In genomic region chr6:129390900-129391299, GRCh38 we compare ENCODE assay signal across 16 cellular contexts.
DNase-seq lines count a peak whose midpoint lies in the region; ATAC-seq, FAIRE-seq and TF ChIP-seq lines count a peak whose summit lies in the region.
"Had no signal": no experiment of that assay in that cellular context is flagged by ENCODE, and none has a peak within 500 bp of the region (broad histone marks: within the 10 kb centered on the region; RNA-seq: fewer than 3 reads in every experiment).

No MANE protein-coding gene starts in this region.

- no peak for TF ChIP-seq EP300 in GM12878 (IDR thresholded peaks at IDR 0.05; ENCODE audit: borderline replicate concordance in 1 of 2, control insufficient read depth in 1 of 2, low read depth in 2 of 2, low read length in 2 of 2)

- FAIRE-seq in GM12878 (lab: Jason Lieb, UNC): peak; percentile 23
- FAIRE-seq: H54 had no signal

- BruUV-seq in GM12878 (replicated peaks; lab: Mats Ljungman, UMichigan): no TSS peak

- no peak overlapping the region for H3K4ac ChIP-seq in trophoblast cell (ENCODE audit: low read depth, low read length)

- H3K4me3 ChIP-seq in heart left ventricle (no peak overlapping the region), GM12878 (no peak overlapping the region), trophoblast cell (ENCODE audit: low read depth, low read length) (no peak overlapping the region)
- H3K4me3 ChIP-seq: GM23248 had no signal

- no peak overlapping the region for H2BK5ac ChIP-seq in trophoblast cell (ENCODE audit: low read depth, low read length, poor library complexity)

- no peak overlapping the region for H2BK120ac ChIP-seq in trophoblast cell (ENCODE audit: insufficient read depth, low read length, poor library complexity)

- no peaks in the 10 kb centered on the region for H3K9me3 ChIP-seq in heart left ventricle
- H3K9me3 ChIP-seq in GM12878 (replicated peaks; ENCODE audit: control insufficient read depth, insufficient read depth, low read length): no peaks in the 10 kb centered on the region
- no peaks in the 10 kb centered on the region for H3K9me3 ChIP-seq in trophoblast cell (ENCODE audit: insufficient read depth, low read depth, low read length)
- H3K9me3 ChIP-seq: Caco-2 had no signal

- no peaks in the 10 kb centered on the region for H4K20me1 ChIP-seq in GM12878 (ENCODE audit: control insufficient read depth, insufficient read depth)

- in situ Hi-C loops in GM12878 (cut with MboI): no loop called here

- H2AFZ ChIP-seq in GM12878 (ENCODE audit: control insufficient read depth, low read depth, low read length): no peak overlapping the region
- no peak overlapping the region for H2AFZ ChIP-seq in trophoblast cell (ENCODE audit: insufficient read depth, low read length, poor library complexity)
- H2AFZ ChIP-seq: GM23248 had no signal

- H2BK12ac ChIP-seq in trophoblast cell (ENCODE audit: low read length): no peak overlapping the region

- intact Hi-C loops in heart left ventricle (cut with DNase I) (no loop called here), Right ventricle myocardium inferior (cut with DNase I) (no loop called here), GM12878 (cut with micrococcal nuclease; ENCODE audit: unreplicated experiment) (no loop called here)

- CTCF ChIA-PET in GM12878 (lab: Yijun Ruan, JAX): no interaction called here

- no peak overlapping the region for H4K91ac ChIP-seq in trophoblast cell (ENCODE audit: low read depth, low read length)

- no peak overlapping the region for H4K12ac ChIP-seq in trophoblast cell (ENCODE audit: low read depth, low read length)

- no peak overlapping the region for H3K23ac ChIP-seq in trophoblast cell (ENCODE audit: low read length)

- peak overlapping the region in 3 of 12 donors; percentile 15 to 16 (median 15) for H3K27ac ChIP-seq in heart left ventricle
- H3K27ac ChIP-seq in GM12878 (ENCODE audit: control insufficient read depth, insufficient read depth): no peak overlapping the region
- H3K27ac ChIP-seq in trophoblast cell (ENCODE audit: low read depth, low read length): no peak overlapping the region
- H3K27ac ChIP-seq: 22Rv1, GM23248 had no signal

- TF ChIP-seq CTCF in heart left ventricle (IDR thresholded peaks at IDR 0.05): no peak
- no peak for TF ChIP-seq CTCF in GM12878 (IDR thresholded peaks at IDR 0.05 in 2 of 3, conservative IDR thresholded peaks at IDR 0.05 in 1 of 3; ENCODE audit: control insufficient read depth in 2 of 3, extremely low read depth in 1 of 3, insufficient read depth in 1 of 3, low read depth in 3 of 3, low read length in 3 of 3)

- H3K79me1 ChIP-seq in trophoblast cell (ENCODE audit: low read length): no peaks in the 10 kb centered on the region

- H2AK5ac ChIP-seq in trophoblast cell (ENCODE audit: low read length): no peak overlapping the region

- H3K79me2 ChIP-seq in GM12878 (ENCODE audit: control insufficient read depth, insufficient read depth, low read length) (no peaks in the 10 kb centered on the region), trophoblast cell (ENCODE audit: control insufficient read depth, insufficient read depth, low read length, poor library complexity) (no peaks in the 10 kb centered on the region)

- no peak for TF ChIP-seq POLR2A in heart left ventricle (IDR thresholded peaks at IDR 0.05)
- TF ChIP-seq POLR2A in GM12878 (IDR thresholded peaks at IDR 0.05; ENCODE audit: low read depth, low read length): no peak

- RAD21 ChIA-PET in GM12878 (lab: Charles Lee; ENCODE audit: unreplicated experiment): no interaction called here

- H3K14ac ChIP-seq in trophoblast cell (ENCODE audit: low read length): no peak overlapping the region

- H3K27me3 ChIP-seq in heart left ventricle (no peaks in the 10 kb centered on the region), GM12878 (replicated peaks in 1 of 2; ENCODE audit: control insufficient read depth in 2 of 2, insufficient read depth in 2 of 2, low read length in 1 of 2) (peaks cover 0 to 2% of the 10 kb centered on the region in 2 experiments; a peak in 1 of 4 replicates), trophoblast cell (ENCODE audit: insufficient read depth, low read length) (no peaks in the 10 kb centered on the region)

- POLR2A ChIA-PET in GM12878 (lab: Charles Lee): no interaction called here

- no peak overlapping the region for H3K9ac ChIP-seq in GM12878 (ENCODE audit: control insufficient read depth, insufficient read depth, low read length)
- no peak overlapping the region for H3K9ac ChIP-seq in trophoblast cell (ENCODE audit: low read length)
- H3K9ac ChIP-seq: GM23248 had no signal

- peak; percentile 28 for DNase-seq in NCI-H2107 treated with DMSO at 0.1 percent for 48 hours (lab: John Stamatoyannopoulos, UW; ENCODE audit: unreplicated experiment)
- no peak for DNase-seq in NCI-H2107 (lab: John Stamatoyannopoulos, UW)
- no peak for DNase-seq in heart left ventricle
- DNase-seq in Right ventricle myocardium inferior (ENCODE audit: missing footprints): no peak
- DNase-seq in GM12878 (ENCODE audit: low read depth, low spot score): no peak
- DNase-seq in trophoblast cell: peak; percentile 10 to 72
- DNase-seq in hepatic stellate cell (ENCODE audit: low spot score): no peak
- DNase-seq in NCI-H526 treated with DMSO at 0.1 percent for 48 hours (lab: John Stamatoyannopoulos, UW): no peak
- DNase-seq: Caco-2; CD8-positive, alpha-beta memory T cell; DMS53; GF-D8; GM23248 had no signal

- H3K18ac ChIP-seq in trophoblast cell (ENCODE audit: low read length): no peak overlapping the region

- TF ChIP-seq RAD21 in GM12878 (IDR thresholded peaks at IDR 0.05; ENCODE audit: insufficient read depth, low read depth, low read length): no peak

- H3K4me2 ChIP-seq in GM12878 (ENCODE audit: control insufficient read depth, insufficient read depth) (no peak overlapping the region), trophoblast cell (ENCODE audit: low read length) (no peak overlapping the region)

- H3K4me1 ChIP-seq in heart left ventricle (peaks cover 0 to 24% (median 3%) of the 10 kb centered on the region in 12 donors), GM12878 (ENCODE audit: control insufficient read depth, insufficient read depth, low read length) (no peaks in the 10 kb centered on the region), trophoblast cell (ENCODE audit: control insufficient read depth in 1 of 2, insufficient read depth in 2 of 2, low read length in 2 of 2) (no peaks in the 10 kb centered on the region)
- H3K4me1 ChIP-seq: Caco-2 had no signal

- no peak overlapping the region for H4K8ac ChIP-seq in trophoblast cell (ENCODE audit: low read depth, low read length)

- WGBS in heart left ventricle, 4 donors: 27 to 42% (median 35%) methylated on average over 2 of the region's 2 CpGs
- 33% methylated on average over 2 of the region's 2 CpGs for WGBS in GM12878 (ENCODE audit: insufficient coverage, insufficient replicate concordance, low lambda C conversion rate, missing lambda C conversion rate)
- WGBS in trophoblast cell (ENCODE audit: extremely low coverage, insufficient coverage, insufficient read length): no CpG with 5 or more reads among the region's 2 CpGs

- SMC1A ChIA-PET in GM12878 (lab: Charles Lee; ENCODE audit: uncharacterized antibody, unreplicated experiment): no interaction called here

- H3K36me3 ChIP-seq in heart left ventricle: peaks cover 0 to 100% (median 60%) of the 10 kb centered on the region in 9 donors
- no peaks in the 10 kb centered on the region for H3K36me3 ChIP-seq in GM12878 (ENCODE audit: control insufficient read depth in 2 of 2, insufficient read depth in 2 of 2, low read length in 1 of 2)
- H3K36me3 ChIP-seq in trophoblast cell (ENCODE audit: control insufficient read depth in 1 of 2, insufficient read depth in 2 of 2, low read length in 2 of 2): no peaks in the 10 kb centered on the region

- peak in 3 of 4 donors; percentile 32 to 60 (median 47) for ATAC-seq in heart left ventricle
- ATAC-seq in Right ventricle myocardium inferior: no peak
- no peak for ATAC-seq in GM12878
- ATAC-seq: HCT116 had no signal

TF ChIP-seq in GM12878, 131 proteins besides CTCF, POLR2A, EP300 and RAD21:
- TF ChIP-seq HCFC1 (IDR thresholded peaks at IDR 0.05; ENCODE audit: low read length) (no peak), TBL1XR1 (IDR thresholded peaks at IDR 0.05; ENCODE audit: low read depth, low read length) (no peak), RELB (IDR thresholded peaks at IDR 0.05; ENCODE audit: low read depth) (no peak), NR2C1 (IDR thresholded peaks at IDR 0.05) (no peak), SIX5 (IDR thresholded peaks at IDR 0.05; ENCODE audit: low read depth, low read length, severe bottlenecking) (no peak), E4F1 (IDR thresholded peaks at IDR 0.05; ENCODE audit: borderline replicate concordance, partially characterized antibody) (no peak), WRNIP1 (IDR thresholded peaks at IDR 0.05; ENCODE audit: borderline replicate concordance, low read depth, low read length) (no peak), NR2F1 (conservative IDR thresholded peaks at IDR 0.05) (no peak)

Comparison
In these comparisons a context has a peak if more than half of its experiments do, and no peak if none do; other contexts are left out.
1. DNase-seq: peak in NCI-H2107 treated with DMSO at 0.1 percent for 48 hours (single experiment) and trophoblast cell (2 of 2); none in NCI-H2107 (single experiment), heart left ventricle (0 of 5), Right ventricle myocardium inferior (single experiment), GM12878 (single experiment), hepatic stellate cell (single experiment) and NCI-H526 treated with DMSO at 0.1 percent for 48 hours (single experiment).
2. ATAC-seq: peak in heart left ventricle (3 of 4); none in Right ventricle myocardium inferior (single experiment) and GM12878 (single experiment).